In genomic region chr3:15298504-15298903, GRCh38 we compare ENCODE assay signal across 23 cellular contexts. TPM values are rescaled to one million over a fixed set of nuclear protein-coding genes. Genes with fewer than 3 reads are reported as not detected.
A peak's percentile ranks its signal among the peaks of the same experiment; 100 is the strongest.
DNase-seq lines count a peak whose midpoint lies in the region; ATAC-seq, FAIRE-seq and TF ChIP-seq lines count a peak whose summit lies in the region.
"Had no signal": no experiment of that assay in that cellular context is flagged by ENCODE, and none has a peak within 500 bp of the region (broad histone marks: within the 10 kb centered on the region; RNA-seq: fewer than 3 reads in every experiment).

No MANE protein-coding gene starts in this region.

- peaks cover 0 to 85% (median 37%) of the 10 kb centered on the region in 4 donors for H3K4me1 ChIP-seq in tibial nerve

- H3K4me1 Mint-ChIP-seq in activated T-cell treated with anti-CD3 and anti-CD28 coated beads, Interleukin-2, amount 50 U/mL, for 72 hours (ENCODE audit: low read depth) = peaks cover 52% of the 10 kb centered on the region
- peaks cover 84% of the 10 kb centered on the region for H3K4me1 Mint-ChIP-seq in activated T-helper 1 cell treated with anti-CD3 and anti-CD28 coated beads, Interleukin-12 subunit alpha, Interleukin-12 subunit beta, Interleukin-2, Interleukin-4 antibody, amounts not matched to agents 30 ng/mL and 10 ng/mL and 1 ng/mL, durations not matched to agents 14 hours and 24 hours and 36 hours (ENCODE audit: low read depth)
- peaks cover 55% of the 10 kb centered on the region for H3K4me1 Mint-ChIP-seq in memory B cell

- DNase-seq in activated T-cell treated with anti-CD3 and anti-CD28 coated beads, Interleukin-2, amount 50 U/mL, for 72 hours = no peak
- no peak for DNase-seq in activated T-cell treated with anti-CD3 and anti-CD28 coated beads, Interleukin-2, amount 50 U/mL, for 48 hours
- no peak for DNase-seq in activated T-helper 1 cell treated with anti-CD3 and anti-CD28 coated beads, Interleukin-12 subunit alpha, Interleukin-12 subunit beta, Interleukin-2, Interleukin-4 antibody, amounts not matched to agents 30 ng/mL and 10 ng/mL and 1 ng/mL, durations not matched to agents 14 hours and 24 hours and 36 hours (ENCODE audit: low spot score)
- no peak for DNase-seq in memory B cell (ENCODE audit: low spot score in 2 of 2)
- DNase-seq in tibial nerve (ENCODE audit: low spot score in 2 of 2) = no peak
- DNase-seq in GM12891 (ENCODE audit: insufficient read length, low spot score) = no peak
- DNase-seq in NCI-H1417 treated with DMSO at 0.1 percent for 48 hours (lab: John Stamatoyannopoulos, UW) = no peak
- no peak for DNase-seq in DMS 273 treated with DMSO at 0.1 percent for 48 hours (lab: John Stamatoyannopoulos, UW)
- DNase-seq: activated naive CD4-positive, alpha-beta T cell treated with anti-CD3 and anti-CD28 coated beads, Interleukin-2, amount 50 U/mL, for 16 hours; DMS53; GF-D8; left lung; midbrain; NCI-H1417; RPMI8226; SK-N-SH; stimulated activated CD4-positive, alpha-beta T cell treated with anti-CD3 and anti-CD28 coated beads, Interleukin-2, amount 100 ng/mL, for 24 hours; stomach; T-helper 9 cell had no signal

- peak overlapping the region; percentile 18 for H3K27ac Mint-ChIP-seq in activated T-cell treated with anti-CD3 and anti-CD28 coated beads, Interleukin-2, amount 50 U/mL, for 72 hours
- peak overlapping the region; percentile 36 for H3K27ac Mint-ChIP-seq in activated T-helper 1 cell treated with anti-CD3 and anti-CD28 coated beads, Interleukin-12 subunit alpha, Interleukin-12 subunit beta, Interleukin-2, Interleukin-4 antibody, amounts not matched to agents 30 ng/mL and 10 ng/mL and 1 ng/mL, durations not matched to agents 14 hours and 24 hours and 36 hours
- peak overlapping the region; percentile 25 for H3K27ac Mint-ChIP-seq in memory B cell
- H3K27ac Mint-ChIP-seq: GM23338, progenitor cell of endocrine pancreas had no signal

- H3K4me3 Mint-ChIP-seq in activated T-cell treated with anti-CD3 and anti-CD28 coated beads, Interleukin-2, amount 50 U/mL, for 72 hours = peak overlapping the region in 1 of 2 donors; percentile 50
- H3K4me3 Mint-ChIP-seq in activated T-helper 1 cell treated with anti-CD3 and anti-CD28 coated beads, Interleukin-12 subunit alpha, Interleukin-12 subunit beta, Interleukin-2, Interleukin-4 antibody, amounts not matched to agents 30 ng/mL and 10 ng/mL and 1 ng/mL, durations not matched to agents 14 hours and 24 hours and 36 hours = no peak overlapping the region
- H3K4me3 Mint-ChIP-seq in memory B cell = no peak overlapping the region
- H3K4me3 Mint-ChIP-seq: GM23338 had no signal

- H3K9me3 ChIP-seq in tibial nerve = no peaks in the 10 kb centered on the region
- H3K9me3 ChIP-seq: left lung, SK-N-SH, stomach had no signal

- H3K27me3 Mint-ChIP-seq in activated T-cell treated with anti-CD3 and anti-CD28 coated beads, Interleukin-2, amount 50 U/mL, for 72 hours (ENCODE audit: low read depth) = no peaks in the 10 kb centered on the region
- H3K27me3 Mint-ChIP-seq in activated T-helper 1 cell treated with anti-CD3 and anti-CD28 coated beads, Interleukin-12 subunit alpha, Interleukin-12 subunit beta, Interleukin-2, Interleukin-4 antibody, amounts not matched to agents 30 ng/mL and 10 ng/mL and 1 ng/mL, durations not matched to agents 14 hours and 24 hours and 36 hours (ENCODE audit: insufficient read depth) = no peaks in the 10 kb centered on the region
- H3K27me3 Mint-ChIP-seq in memory B cell = no peaks in the 10 kb centered on the region
- H3K27me3 Mint-ChIP-seq: progenitor cell of endocrine pancreas had no signal

- no peaks in the 10 kb centered on the region for H3K9me3 Mint-ChIP-seq in activated T-cell treated with anti-CD3 and anti-CD28 coated beads, Interleukin-2, amount 50 U/mL, for 72 hours
- H3K9me3 Mint-ChIP-seq in activated T-helper 1 cell treated with anti-CD3 and anti-CD28 coated beads, Interleukin-12 subunit alpha, Interleukin-12 subunit beta, Interleukin-2, Interleukin-4 antibody, amounts not matched to agents 30 ng/mL and 10 ng/mL and 1 ng/mL, durations not matched to agents 14 hours and 24 hours and 36 hours = peaks cover 8% of the 10 kb centered on the region
- peaks cover 2% of the 10 kb centered on the region for H3K9me3 Mint-ChIP-seq in memory B cell
- H3K9me3 Mint-ChIP-seq: GM23338 had no signal

- no peak overlapping the region for H3K4me3 ChIP-seq in tibial nerve
- H3K4me3 ChIP-seq: GM23338, left lung, stomach had no signal

- H3K27me3 ChIP-seq in tibial nerve = no peaks in the 10 kb centered on the region
- H3K27me3 ChIP-seq: left lung, stomach had no signal

- no peak for TF ChIP-seq CTCF in tibial nerve (IDR thresholded peaks at IDR 0.05)

- TF ChIP-seq POLR2A in tibial nerve (IDR thresholded peaks at IDR 0.05) (no peak), GM12891 (IDR thresholded peaks at IDR 0.05; ENCODE audit: low read depth, low read length) (no peak)

- peaks cover 2 to 7% of the 10 kb centered on the region in 2 donors for H3K36me3 Mint-ChIP-seq in activated T-cell treated with anti-CD3 and anti-CD28 coated beads, Interleukin-2, amount 50 U/mL, for 72 hours (ENCODE audit: insufficient read depth in 2 of 2)
- H3K36me3 Mint-ChIP-seq in activated T-helper 1 cell treated with anti-CD3 and anti-CD28 coated beads, Interleukin-12 subunit alpha, Interleukin-12 subunit beta, Interleukin-2, Interleukin-4 antibody, amounts not matched to agents 30 ng/mL and 10 ng/mL and 1 ng/mL, durations not matched to agents 14 hours and 24 hours and 36 hours (ENCODE audit: low read depth) = peaks cover 60% of the 10 kb centered on the region
- peaks cover 34% of the 10 kb centered on the region for H3K36me3 Mint-ChIP-seq in memory B cell

- H3K27ac ChIP-seq in tibial nerve = peak overlapping the region in 3 of 4 donors; percentile 52 to 95 (median 94)
- H3K27ac ChIP-seq: stomach had no signal

- intact Hi-C loops in activated T-helper 1 cell treated with anti-CD3 and anti-CD28 coated beads, Interleukin-12 subunit alpha, Interleukin-12 subunit beta, Interleukin-2, Interleukin-4 antibody, amounts not matched to agents 30 ng/mL and 10 ng/mL and 1 ng/mL, durations not matched to agents 14 hours and 24 hours and 36 hours (cut with micrococcal nuclease) = loop anchor here (1.0 to 2.0 kb wide), 2 partner anchors 12 to 62 kb away; no protein-coding TSS in a partner anchor

- H3K36me3 ChIP-seq in tibial nerve = peaks cover 0 to 30% (median 3%) of the 10 kb centered on the region in 3 donors

- FAIRE-seq in GM12891 (lab: Jason Lieb, UNC) = no peak
- FAIRE-seq: colon, endometrium had no signal

- no peak for TF ChIP-seq EP300 in tibial nerve (IDR thresholded peaks at IDR 0.05)

- 61 to 65% methylated on average over 3 of the region's 3 CpGs for WGBS in tibial nerve, 2 donors

- ATAC-seq in activated T-cell treated with anti-CD3 and anti-CD28 coated beads, Interleukin-2, amount 50 U/mL, for 72 hours (replicated peaks in 1 of 2) = peak; percentile 73 to 83
- no peak for ATAC-seq in memory B cell (ENCODE audit: low read depth)
- ATAC-seq: GM23338, left lung had no signal

TF ChIP-seq in GM12891, 5 proteins besides CTCF, POLR2A, EP300 and RAD21:
- TF ChIP-seq POLR2AphosphoS5 (IDR thresholded peaks at IDR 0.05; ENCODE audit: low read depth, low read length) (no peak), TAF1 (IDR thresholded peaks at IDR 0.05; ENCODE audit: low read depth, low read length) (no peak), PAX5 (IDR thresholded peaks at IDR 0.05; ENCODE audit: insufficient read depth, low read length, severe bottlenecking) (no peak), POU2F2 (IDR thresholded peaks at IDR 0.05; ENCODE audit: low read depth, low read length) (no peak), SPI1 (IDR thresholded peaks at IDR 0.05; ENCODE audit: low read depth, low read length) (no peak)

RNA-seq across cellular contexts. Expression of gene SH3BP5, which starts 33.9 kb away (rescaled TPM):
- 10 to 100 TPM in 1 of 2 donors, 1 to 10 TPM in 1; 7.4 to 19.6 TPM for total RNA-seq in activated T-cell treated with anti-CD3 and anti-CD28 coated beads, Interleukin-2, amount 50 U/mL, for 72 hours
- 28.0 and 30.3 TPM in 2 replicates for total RNA-seq in activated T-helper 1 cell treated with anti-CD3 and anti-CD28 coated beads, Interleukin-12 subunit alpha, Interleukin-12 subunit beta, Interleukin-2, Interleukin-4 antibody, amounts not matched to agents 30 ng/mL and 10 ng/mL and 1 ng/mL, durations not matched to agents 14 hours and 24 hours and 36 hours
- total RNA-seq in tibial nerve = 100 to 1,000 TPM in 3 of 4 donors, 10 to 100 TPM in 1; 99.0 to 113 (median 105) TPM
- polyA plus RNA-seq in GM12891 (2012; ENCODE audit: low read depth, missing spikeins) = 14.1 TPM
